ENCODE assay signal across 8 cellular contexts in the genomic region with DNA sequence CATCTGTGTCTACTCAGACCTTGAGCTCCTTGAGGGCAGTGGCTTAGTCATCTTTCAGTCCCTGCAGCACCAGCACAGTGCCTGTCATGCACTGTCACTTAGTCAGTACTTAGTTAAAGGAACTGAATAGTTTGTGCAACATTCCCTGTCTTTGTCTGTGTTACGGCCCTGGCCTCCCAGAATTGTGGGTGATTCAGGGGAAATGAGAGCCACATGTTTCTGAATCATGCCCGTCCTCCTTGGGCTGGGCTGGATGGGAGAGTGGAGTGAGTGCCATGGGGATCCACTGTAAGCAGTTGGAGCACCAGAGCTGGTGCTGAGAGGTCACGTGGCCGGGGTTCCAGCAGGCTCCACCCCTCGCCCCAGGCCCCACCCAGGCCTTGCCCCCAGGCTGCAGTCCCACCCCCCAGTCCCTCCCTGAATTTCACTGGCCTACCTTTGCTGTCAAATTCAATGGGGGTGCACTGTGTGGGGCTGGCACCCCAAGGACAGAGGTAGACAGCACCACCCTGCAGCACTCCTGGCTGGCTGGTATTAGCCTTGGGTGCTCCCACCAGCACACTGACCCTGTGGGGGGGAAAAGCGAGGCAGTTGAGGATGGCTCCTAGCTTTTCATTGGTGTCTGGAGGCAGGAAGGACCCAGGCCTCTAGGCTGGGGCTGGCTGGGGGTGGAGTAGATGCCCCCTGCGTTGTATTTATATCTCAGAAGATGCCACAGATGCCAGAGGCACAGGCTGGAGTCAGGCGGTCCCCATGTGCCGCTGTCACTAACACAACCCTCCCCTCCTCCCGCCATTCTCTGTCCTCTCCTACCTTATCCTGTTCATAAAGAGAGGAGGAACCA. TPM values are rescaled to one million over a fixed set of nuclear protein-coding genes. Genes with fewer than 3 reads are reported as not detected.
DNase-seq lines count a peak whose midpoint lies in the region; ATAC-seq lines count a peak whose summit lies in the region.

No MANE protein-coding gene starts in this region.

- in situ Hi-C loops in ACHN (cut with HindIII; ENCODE audit: low pct_ligation_motif_present, low pct_unique_long_range_greater_than_20kb, low sequenced_read_pairs), result no loop called here

- peak overlapping the region; percentile 38 to 46 for H3K4me3 Mint-ChIP-seq in activated T-cell treated with anti-CD3 and anti-CD28 coated beads, Interleukin-2, amount 50 U/mL, for 72 hours

- no peaks in the 10 kb centered on the region for H3K27me3 Mint-ChIP-seq in activated T-cell treated with anti-CD3 and anti-CD28 coated beads, Interleukin-2, amount 50 U/mL, for 72 hours (ENCODE audit: low read depth)

- DNase-seq in ACHN, result peak; percentile 86
- peak; percentile 86 for DNase-seq in MG63
- peak; percentile 56 to 65 for DNase-seq in activated T-cell treated with anti-CD3 and anti-CD28 coated beads, Interleukin-2, amount 50 U/mL, for 72 hours
- peak; percentile 90 for DNase-seq in fibroblast of the conjunctiva (ENCODE audit: low read depth)
- no peak for DNase-seq in sciatic nerve (ENCODE audit: low spot score)
- DNase-seq in NCI-H1436 (lab: John Stamatoyannopoulos, UW), result no peak

- no peaks in the 10 kb centered on the region for H3K9me3 ChIP-seq in MG63

- H3K27ac Mint-ChIP-seq in activated T-cell treated with anti-CD3 and anti-CD28 coated beads, Interleukin-2, amount 50 U/mL, for 72 hours, result peak overlapping the region; percentile 88

- H3K36me3 ChIP-seq in MG63, result peaks cover 47% of the 10 kb centered on the region

- peaks cover 1 to 6% of the 10 kb centered on the region in 2 donors for H3K36me3 Mint-ChIP-seq in activated T-cell treated with anti-CD3 and anti-CD28 coated beads, Interleukin-2, amount 50 U/mL, for 72 hours (ENCODE audit: insufficient read depth in 2 of 2)

- H3K4me1 Mint-ChIP-seq in activated T-cell treated with anti-CD3 and anti-CD28 coated beads, Interleukin-2, amount 50 U/mL, for 72 hours (ENCODE audit: low read depth), result peaks cover 54% of the 10 kb centered on the region

- ATAC-seq in activated T-cell treated with anti-CD3 and anti-CD28 coated beads, Interleukin-2, amount 50 U/mL, for 72 hours (replicated peaks in 1 of 2), result peak; percentile 79 to 82
- ATAC-seq in sciatic nerve (peak; percentile 77), HG02938 (IDR thresholded peaks at IDR 0.05; ENCODE audit: unreplicated experiment) (no peak), GM21717 (IDR thresholded peaks at IDR 0.05; ENCODE audit: unreplicated experiment) (no peak)

- intact Hi-C loops in sciatic nerve (cut with DNase I), result no loop called here

- H3K9me3 Mint-ChIP-seq in activated T-cell treated with anti-CD3 and anti-CD28 coated beads, Interleukin-2, amount 50 U/mL, for 72 hours, result no peaks in the 10 kb centered on the region

- H3K4me3 ChIP-seq in MG63, result no peak overlapping the region

- H3K27me3 ChIP-seq in MG63, result no peaks in the 10 kb centered on the region

RNA-seq across cellular contexts. Expression of gene ITGA5, which starts 7.4 kb away (rescaled TPM):
- total RNA-seq in MG63 (2014; rRNA removed; shearing (Covaris generic); ENCODE audit: low replicate concordance), result 74.3 and 91.5 TPM in 2 replicates
- 10 to 100 TPM; 20.6 to 27.4 TPM for total RNA-seq in activated T-cell treated with anti-CD3 and anti-CD28 coated beads, Interleukin-2, amount 50 U/mL, for 72 hours
- 82.3 TPM for total RNA-seq in sciatic nerve

RNA-seq across cellular contexts. Expression of gene ZNF385A, which starts 27.1 kb away (rescaled TPM):
- 0.89 TPM in 1 of 2 replicates, not detected in the other for total RNA-seq in MG63 (2014; rRNA removed; shearing (Covaris generic); ENCODE audit: low replicate concordance)
- 1 to 10 TPM; 1.3 to 2.8 TPM for total RNA-seq in activated T-cell treated with anti-CD3 and anti-CD28 coated beads, Interleukin-2, amount 50 U/mL, for 72 hours
- 12.0 TPM for total RNA-seq in sciatic nerve

RNA-seq across cellular contexts. Expression of gene GPR84, which starts 47.3 kb away (rescaled TPM):
- not detected in 2 replicates for total RNA-seq in MG63 (2014; rRNA removed; shearing (Covaris generic); ENCODE audit: low replicate concordance)
- total RNA-seq in activated T-cell treated with anti-CD3 and anti-CD28 coated beads, Interleukin-2, amount 50 U/mL, for 72 hours, result 10 to 100 TPM in 1 of 2 donors, 1 to 10 TPM in 1; 3.8 to 16.0 TPM
- 0.53 TPM for total RNA-seq in sciatic nerve

Comparison
In these comparisons a context has a peak if more than half of its experiments do, and no peak if none do; other contexts are left out.
1. DNase-seq: peak in ACHN (single experiment), MG63 (single experiment), activated T-cell treated with anti-CD3 and anti-CD28 coated beads, Interleukin-2, amount 50 U/mL, for 72 hours (2 of 2) and fibroblast of the conjunctiva (single experiment); none in sciatic nerve (single experiment) and NCI-H1436 (single experiment).
2. ATAC-seq: peak in activated T-cell treated with anti-CD3 and anti-CD28 coated beads, Interleukin-2, amount 50 U/mL, for 72 hours (2 of 2) and sciatic nerve (single experiment); none in HG02938 (single experiment) and GM21717 (single experiment).